Comparison of ENCODE assay signal across 28 cellular contexts in genomic region chr5:30102185-30102584, GRCh38.
"Had no signal": no experiment of that assay in that cellular context is flagged by ENCODE, and none has a peak within 500 bp of the region (broad histone marks: within the 10 kb centered on the region; RNA-seq: fewer than 3 reads in every experiment).

No MANE protein-coding gene starts in this region.

- H3K27ac Mint-ChIP-seq: dendritic cell treated with granulocyte-macrophage colony-stimulating factor and Interleukin-4, amounts not matched to agents 40 ng/mL and 50 ng/mL, for 4 days; effector memory CD8-positive, alpha-beta T cell; immature natural killer cell; natural killer cell treated with Interleukin-12 subunit alpha and Interleukin-12 subunit beta and Interleukin-15 and Interleukin-18, amount 100 ng/mL, for 72 hours; neural progenitor cell; progenitor cell of endocrine pancreas; stimulated activated memory B cell treated with anti-CD40 and anti-IgM and Interleukin-4, amounts not matched to agents 10 μg/mL and 1 μg/mL and 100 μg/mL, for 72 hours; stimulated activated naive CD8-positive, alpha-beta T cell treated with anti-CD3 and anti-CD28 coated beads, Interleukin-15, amount 100 ng/mL, for 72 hours had no signal

- H3K9ac ChIP-seq: neural progenitor cell had no signal

- H3K9me3 ChIP-seq: esophagus muscularis mucosa, pancreas, testis, tibial nerve, upper lobe of right lung, vagina had no signal

- H3K4me1 ChIP-seq: esophagus muscularis mucosa, gastroesophageal sphincter, pancreas, spleen, testis, upper lobe of right lung, vagina had no signal

- H3K36me3 Mint-ChIP-seq: immature natural killer cell; neural progenitor cell; stimulated activated memory B cell treated with anti-CD40 and anti-IgM and Interleukin-4, amounts not matched to agents 10 μg/mL and 1 μg/mL and 100 μg/mL, for 72 hours had no signal

- H3K36me3 ChIP-seq: esophagus muscularis mucosa, gastroesophageal sphincter, neural progenitor cell, pancreas, spleen, tibial nerve, upper lobe of right lung, vagina had no signal

- H3K4me3 ChIP-seq: esophagus muscularis mucosa, gastroesophageal sphincter, lung, neural progenitor cell, pancreas, spleen, testis, tibial nerve, upper lobe of right lung, vagina had no signal

- H3K4me3 Mint-ChIP-seq: dendritic cell treated with granulocyte-macrophage colony-stimulating factor and Interleukin-4, amounts not matched to agents 40 ng/mL and 50 ng/mL, for 4 days; effector memory CD8-positive, alpha-beta T cell; immature natural killer cell; natural killer cell treated with Interleukin-12 subunit alpha and Interleukin-12 subunit beta and Interleukin-15 and Interleukin-18, amount 100 ng/mL, for 72 hours; neural progenitor cell; stimulated activated memory B cell treated with anti-CD40 and anti-IgM and Interleukin-4, amounts not matched to agents 10 μg/mL and 1 μg/mL and 100 μg/mL, for 72 hours; stimulated activated naive CD8-positive, alpha-beta T cell treated with anti-CD3 and anti-CD28 coated beads, Interleukin-15, amount 100 ng/mL, for 72 hours had no signal

- H2AFZ ChIP-seq: neural progenitor cell had no signal

- ATAC-seq: effector memory CD8-positive, alpha-beta T cell; gastroesophageal sphincter; left colon; left ventricle myocardium superior; natural killer cell treated with Interleukin-12 subunit alpha and Interleukin-12 subunit beta and Interleukin-15 and Interleukin-18, amount 100 ng/mL, for 72 hours; pancreas; sciatic nerve; stimulated activated memory B cell treated with anti-CD40 and anti-IgM and Interleukin-4, amounts not matched to agents 10 μg/mL and 1 μg/mL and 100 μg/mL, for 72 hours; stimulated activated naive CD8-positive, alpha-beta T cell treated with anti-CD3 and anti-CD28 coated beads, Interleukin-15, amount 100 ng/mL, for 72 hours; upper lobe of right lung had no signal

- H3K27ac ChIP-seq: epithelial cell of prostate, esophagus muscularis mucosa, gastroesophageal sphincter, neural progenitor cell, pancreas, spleen, testis, tibial nerve, upper lobe of right lung, vagina had no signal

- H3K27me3 ChIP-seq: esophagus muscularis mucosa, gastroesophageal sphincter, neural progenitor cell, pancreas, spleen, testis, tibial nerve, upper lobe of right lung, vagina had no signal

- H3K4me2 ChIP-seq: neural progenitor cell had no signal

- H3K27me3 Mint-ChIP-seq: dendritic cell treated with granulocyte-macrophage colony-stimulating factor and Interleukin-4, amounts not matched to agents 40 ng/mL and 50 ng/mL, for 4 days; effector memory CD8-positive, alpha-beta T cell; natural killer cell treated with Interleukin-12 subunit alpha and Interleukin-12 subunit beta and Interleukin-15 and Interleukin-18, amount 100 ng/mL, for 72 hours; progenitor cell of endocrine pancreas; stimulated activated memory B cell treated with anti-CD40 and anti-IgM and Interleukin-4, amounts not matched to agents 10 μg/mL and 1 μg/mL and 100 μg/mL, for 72 hours; stimulated activated naive CD8-positive, alpha-beta T cell treated with anti-CD3 and anti-CD28 coated beads, Interleukin-15, amount 100 ng/mL, for 72 hours had no signal

- H3K4me1 Mint-ChIP-seq: immature natural killer cell; stimulated activated memory B cell treated with anti-CD40 and anti-IgM and Interleukin-4, amounts not matched to agents 10 μg/mL and 1 μg/mL and 100 μg/mL, for 72 hours; stimulated activated naive CD8-positive, alpha-beta T cell treated with anti-CD3 and anti-CD28 coated beads, Interleukin-15, amount 100 ng/mL, for 72 hours had no signal

- DNase-seq: effector memory CD8-positive, alpha-beta T cell; immature natural killer cell; left colon; left ventricle myocardium superior; mesenchymal stem cell; midbrain; nucleus accumbens; pancreas; spleen; stimulated activated CD4-positive, alpha-beta T cell treated with anti-CD3 and anti-CD28 coated beads, Interleukin-15, amount 100 ng/mL, for 24 hours; stimulated activated CD4-positive, alpha-beta T cell treated with anti-CD3 and anti-CD28 coated beads, Interleukin-1b, Interleukin-23, amount 100 ng/mL, for 48 hours; stimulated activated CD4-positive, alpha-beta T cell treated with anti-CD3 and anti-CD28 coated beads, Interleukin-4, amount 100 ng/mL, for 24 hours; stimulated activated naive CD8-positive, alpha-beta T cell treated with anti-CD3 and anti-CD28 coated beads, Interleukin-15, amount 100 ng/mL, for 72 hours; testis; upper lobe of right lung had no signal

- H3K9me3 Mint-ChIP-seq: neural progenitor cell had no signal

- FAIRE-seq: keratinocyte, pancreas had no signal
